1 cellular context compared by ENCODE assay signal in the genomic region with DNA sequence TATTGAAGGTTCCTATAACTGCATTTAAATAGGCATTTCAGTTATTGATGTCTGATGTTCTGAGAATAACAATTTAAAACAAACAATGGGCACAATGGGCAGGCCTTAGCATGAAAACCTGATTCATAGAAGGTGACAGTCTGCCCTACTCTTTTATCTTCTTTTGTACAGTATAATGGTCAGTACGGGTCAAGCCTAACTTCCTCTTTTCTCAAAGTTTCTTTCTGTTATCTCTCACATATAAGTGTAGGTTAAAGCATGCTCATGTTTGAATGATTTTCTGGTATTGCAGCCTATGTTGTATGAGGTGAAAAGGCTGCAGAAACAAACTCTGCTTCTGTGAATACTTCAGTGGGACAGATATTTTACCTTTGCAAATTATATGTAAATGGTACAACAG.
TF ChIP-seq lines count a peak whose summit lies in the region.

No MANE protein-coding gene starts in this region.

TF ChIP-seq in K562, 482 proteins besides CTCF, POLR2A, EP300 and RAD21:
- peak; percentile 39; the same call in 1 of the 2 replicates for TF ChIP-seq SPI1 (IDR thresholded peaks at IDR 0.05; ENCODE audit: borderline replicate concordance, low read depth, low read length)
- no peak for TF ChIP-seq ZNF324 (CRISPR knock-in tag; IDR thresholded peaks at IDR 0.05)
- TF ChIP-seq MAFF (IDR thresholded peaks at IDR 0.05; ENCODE audit: low read length) = no peak
- peak; percentile 33; the same call in 1 of the 2 replicates for TF ChIP-seq SOX6 (IDR thresholded peaks at IDR 0.05)
- TF ChIP-seq STAG1 (CRISPR knock-in tag; IDR thresholded peaks at IDR 0.05; ENCODE audit: borderline replicate concordance) = no peak
- TF ChIP-seq, protein P1, sequence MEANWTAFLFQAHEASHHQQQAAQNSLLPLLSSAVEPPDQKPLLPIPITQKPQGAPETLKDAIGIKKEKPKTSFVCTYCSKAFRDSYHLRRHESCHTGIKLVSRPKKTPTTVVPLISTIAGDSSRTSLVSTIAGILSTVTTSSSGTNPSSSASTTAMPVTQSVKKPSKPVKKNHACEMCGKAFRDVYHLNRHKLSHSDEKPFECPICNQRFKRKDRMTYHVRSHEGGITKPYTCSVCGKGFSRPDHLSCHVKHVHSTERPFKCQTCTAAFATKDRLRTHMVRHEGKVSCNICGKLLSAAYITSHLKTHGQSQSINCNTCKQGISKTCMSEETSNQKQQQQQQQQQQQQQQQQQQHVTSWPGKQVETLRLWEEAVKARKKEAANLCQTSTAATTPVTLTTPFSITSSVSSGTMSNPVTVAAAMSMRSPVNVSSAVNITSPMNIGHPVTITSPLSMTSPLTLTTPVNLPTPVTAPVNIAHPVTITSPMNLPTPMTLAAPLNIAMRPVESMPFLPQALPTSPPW (CRISPR knock-in tag; IDR thresholded peaks at IDR 0.05) = no peak
- TF ChIP-seq ARID1B (IDR thresholded peaks at IDR 0.05) = peak; percentile 31; the same call in 1 of the 2 replicates
- TF ChIP-seq POLR3G (IDR thresholded peaks at IDR 0.05; ENCODE audit: extremely low read depth, insufficient read length, insufficient replicate concordance) = no peak
